8 cellular contexts compared by ENCODE assay signal in the genomic region with DNA sequence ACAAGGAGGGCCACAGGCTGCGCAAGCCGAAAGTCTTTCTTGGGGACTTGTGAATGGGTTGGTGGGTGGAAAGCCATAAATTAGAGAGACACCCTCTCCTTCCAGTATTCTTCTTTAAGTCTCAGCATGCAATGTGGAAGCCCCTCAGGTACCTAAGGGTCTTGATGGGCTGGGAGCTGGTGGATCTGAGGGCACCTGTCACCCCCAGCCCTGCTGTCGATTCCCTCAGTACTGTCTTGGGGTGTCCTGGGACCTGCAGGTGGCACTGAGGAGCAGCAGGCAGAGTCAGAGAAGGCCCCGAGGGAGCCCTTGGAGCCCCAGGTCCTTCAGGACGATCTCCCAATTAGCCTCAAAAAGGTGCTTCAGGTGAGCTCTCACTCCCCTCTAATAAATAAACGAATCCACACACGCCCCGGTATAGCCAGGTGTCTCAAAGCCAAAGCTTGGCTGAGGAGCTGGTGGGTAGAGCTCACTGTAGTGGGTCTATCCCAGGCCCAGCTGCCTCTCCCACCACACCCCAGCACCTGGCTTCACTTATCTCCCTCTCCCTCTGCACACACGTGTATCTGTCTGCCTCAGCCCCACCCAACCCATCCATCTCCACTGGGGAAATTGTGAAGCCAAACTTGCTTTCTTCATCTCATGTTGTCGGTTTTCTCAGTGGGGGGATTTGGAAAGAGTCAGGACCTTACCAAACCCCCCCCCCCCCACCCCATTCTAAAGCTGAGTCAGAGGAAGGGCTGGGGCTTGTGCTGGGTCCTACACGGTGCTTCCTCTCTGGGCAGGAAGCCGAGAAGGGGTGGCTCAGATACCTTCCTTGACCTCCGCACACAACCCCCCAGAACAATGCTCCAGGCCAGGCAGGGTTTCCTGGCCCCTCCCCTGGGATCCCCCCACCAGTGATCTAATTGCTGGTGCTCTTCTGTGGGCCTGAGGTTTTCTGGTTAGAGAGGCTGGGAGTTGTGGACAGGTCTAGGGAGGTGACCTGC. TPM values are rescaled to one million over a fixed set of nuclear protein-coding genes. Genes with fewer than 3 reads are reported as not detected.
DNase-seq lines count a peak whose midpoint lies in the region; ATAC-seq and TF ChIP-seq lines count a peak whose summit lies in the region.

No MANE protein-coding gene starts in this region.

- peak overlapping the region; percentile 66 for H3K4me3 ChIP-seq in HEK293 (ENCODE audit: low read depth, low read length)
- H3K4me3 ChIP-seq in effector memory CD4-positive, alpha-beta T cell (ENCODE audit: insufficient read depth, low read depth, low read length, poor library complexity, severe bottlenecking): peak overlapping the region; percentile 90
- peak overlapping the region; percentile 66 for H3K4me3 ChIP-seq in naive thymus-derived CD4-positive, alpha-beta T cell (ENCODE audit: low read length)

- intact Hi-C loops in naive thymus-derived CD4-positive, alpha-beta T cell (cut with micrococcal nuclease): loop anchor here (1.0 to 5.0 kb wide), 3 partner anchors 9 to 780 kb away; a partner anchor contains a TSS

- no peaks in the 10 kb centered on the region for H3K27me3 Mint-ChIP-seq in naive thymus-derived CD4-positive, alpha-beta T cell

- POLR2A ChIA-PET in HEK293 (lab: Yijun Ruan, JAX): interaction anchor here (0.6 to 1.0 kb wide), 3 partner anchors 9 to 1064 kb away, joined by 3 to 6 read pairs (median 3); a partner anchor contains a TSS
- POLR2A ChIA-PET in naive thymus-derived CD4-positive, alpha-beta T cell (lab: Charles Lee): interaction anchor here (0.7 to 1.6 kb wide), 9 partner anchors 8 to 98 kb away, joined by 3 to 6 read pairs (median 3); no protein-coding TSS in a partner anchor

- peak overlapping the region in 6 of 9 donors; percentile 34 to 76 (median 56) for H3K27ac Mint-ChIP-seq in naive thymus-derived CD4-positive, alpha-beta T cell

- no peak overlapping the region for H3K27ac ChIP-seq in HEK293 (ENCODE audit: extremely low read depth, low read depth, low read length)
- peak overlapping the region; percentile 15 for H3K27ac ChIP-seq in effector memory CD4-positive, alpha-beta T cell (ENCODE audit: insufficient read depth, low read length, poor library complexity, severe bottlenecking)
- no peak overlapping the region for H3K27ac ChIP-seq in naive thymus-derived CD4-positive, alpha-beta T cell (ENCODE audit: low read depth, low read length)

- no peaks in the 10 kb centered on the region for H3K9me3 ChIP-seq in HEK293 (ENCODE audit: control insufficient read depth, insufficient read depth, low read depth, low read length)
- H3K9me3 ChIP-seq in effector memory CD4-positive, alpha-beta T cell (ENCODE audit: control insufficient read depth, low read length): no peaks in the 10 kb centered on the region
- no peaks in the 10 kb centered on the region for H3K9me3 ChIP-seq in naive thymus-derived CD4-positive, alpha-beta T cell (ENCODE audit: control insufficient read depth in 2 of 3, low read length in 3 of 3)

- peaks cover 9% of the 10 kb centered on the region for H3K4me1 ChIP-seq in HEK293 (ENCODE audit: control insufficient read depth, insufficient read depth, low read length)
- peaks cover 25% of the 10 kb centered on the region for H3K4me1 ChIP-seq in effector memory CD4-positive, alpha-beta T cell (ENCODE audit: control insufficient read depth, insufficient read depth, low read length, poor library complexity, severe bottlenecking)
- H3K4me1 ChIP-seq in naive thymus-derived CD4-positive, alpha-beta T cell (ENCODE audit: control insufficient read depth in 2 of 2, insufficient read depth in 2 of 2, low read length in 2 of 2): peaks cover 5 to 13% of the 10 kb centered on the region in 2 donors

- H3K36me3 Mint-ChIP-seq in naive thymus-derived CD4-positive, alpha-beta T cell: peaks cover 0 to 6% (median 0%) of the 10 kb centered on the region in 5 donors

- CTCF ChIA-PET in HEK293 (lab: Yijun Ruan, JAX): interaction anchor here (0.5 to 3.6 kb wide), 8 partner anchors 8 to 573 kb away, joined by 3 to 32 read pairs (median 4); no protein-coding TSS in a partner anchor
- CTCF ChIA-PET in naive thymus-derived CD4-positive, alpha-beta T cell (lab: Charles Lee): interaction anchor here (0.6 to 3.2 kb wide), 16 partner anchors 8 to 923 kb away, joined by 3 to 11 read pairs (median 4); a partner anchor contains a TSS

- ATAC-seq in naive thymus-derived CD4-positive, alpha-beta T cell: no peak
- ATAC-seq in esophagus mucosa: no peak

- H3K9me3 Mint-ChIP-seq in naive thymus-derived CD4-positive, alpha-beta T cell: no peaks in the 10 kb centered on the region

- H3K4me3 Mint-ChIP-seq in naive thymus-derived CD4-positive, alpha-beta T cell: peak overlapping the region; percentile 74 to 91 (median 82)

- peaks cover 0 to 39% of the 10 kb centered on the region in 2 experiments; a peak in 1 of 3 replicates for H3K36me3 ChIP-seq in HEK293 (ENCODE audit: control insufficient read depth in 2 of 2, insufficient read depth in 1 of 2, low read length in 2 of 2)
- H3K36me3 ChIP-seq in effector memory CD4-positive, alpha-beta T cell (ENCODE audit: control insufficient read depth, insufficient read depth, low read length): peaks cover 15% of the 10 kb centered on the region
- peaks cover 0 to 13% (median 0%) of the 10 kb centered on the region in 3 experiments for H3K36me3 ChIP-seq in naive thymus-derived CD4-positive, alpha-beta T cell (ENCODE audit: control insufficient read depth in 2 of 3, insufficient read depth in 3 of 3, low read length in 3 of 3)

- peaks cover 14 to 31% (median 23%) of the 10 kb centered on the region in 7 donors for H3K4me1 Mint-ChIP-seq in naive thymus-derived CD4-positive, alpha-beta T cell

- TF ChIP-seq CTCF in AG09319 (IDR thresholded peaks at IDR 0.05; ENCODE audit: low read depth, low read length) (peak; percentile 35), HEK293 (tag by site-specific recombination; IDR thresholded peaks at IDR 0.05) (peak; percentile 57; the same call in 1 of the 2 replicates)

- DNase-seq in AG09319 (ENCODE audit: extremely low read depth, low read depth) (no peak), T follicular helper cell (ENCODE audit: low read depth) (peak; percentile 12), mesenteric fat pad (ENCODE audit: low spot score) (no peak), NCI-H524 treated with DMSO at 0.1 percent for 48 hours (lab: John Stamatoyannopoulos, UW) (no peak)
- DNase-seq in effector memory CD4-positive, alpha-beta T cell: no peak
- DNase-seq in naive thymus-derived CD4-positive, alpha-beta T cell: peak in 3 of 9 donors; percentile 12 to 21 (median 19)

- H3K27me3 ChIP-seq in effector memory CD4-positive, alpha-beta T cell (replicated peaks; ENCODE audit: control insufficient read depth, insufficient read depth, low read length, poor library complexity, severe bottlenecking): no peaks in the 10 kb centered on the region
- H3K27me3 ChIP-seq in naive thymus-derived CD4-positive, alpha-beta T cell (ENCODE audit: control insufficient read depth in 2 of 2, insufficient read depth in 2 of 2, low read length in 2 of 2): no peaks in the 10 kb centered on the region

TF ChIP-seq in HEK293, 187 proteins besides CTCF, POLR2A, EP300 and RAD21 (continues in another document):
- TF ChIP-seq, protein P1, sequence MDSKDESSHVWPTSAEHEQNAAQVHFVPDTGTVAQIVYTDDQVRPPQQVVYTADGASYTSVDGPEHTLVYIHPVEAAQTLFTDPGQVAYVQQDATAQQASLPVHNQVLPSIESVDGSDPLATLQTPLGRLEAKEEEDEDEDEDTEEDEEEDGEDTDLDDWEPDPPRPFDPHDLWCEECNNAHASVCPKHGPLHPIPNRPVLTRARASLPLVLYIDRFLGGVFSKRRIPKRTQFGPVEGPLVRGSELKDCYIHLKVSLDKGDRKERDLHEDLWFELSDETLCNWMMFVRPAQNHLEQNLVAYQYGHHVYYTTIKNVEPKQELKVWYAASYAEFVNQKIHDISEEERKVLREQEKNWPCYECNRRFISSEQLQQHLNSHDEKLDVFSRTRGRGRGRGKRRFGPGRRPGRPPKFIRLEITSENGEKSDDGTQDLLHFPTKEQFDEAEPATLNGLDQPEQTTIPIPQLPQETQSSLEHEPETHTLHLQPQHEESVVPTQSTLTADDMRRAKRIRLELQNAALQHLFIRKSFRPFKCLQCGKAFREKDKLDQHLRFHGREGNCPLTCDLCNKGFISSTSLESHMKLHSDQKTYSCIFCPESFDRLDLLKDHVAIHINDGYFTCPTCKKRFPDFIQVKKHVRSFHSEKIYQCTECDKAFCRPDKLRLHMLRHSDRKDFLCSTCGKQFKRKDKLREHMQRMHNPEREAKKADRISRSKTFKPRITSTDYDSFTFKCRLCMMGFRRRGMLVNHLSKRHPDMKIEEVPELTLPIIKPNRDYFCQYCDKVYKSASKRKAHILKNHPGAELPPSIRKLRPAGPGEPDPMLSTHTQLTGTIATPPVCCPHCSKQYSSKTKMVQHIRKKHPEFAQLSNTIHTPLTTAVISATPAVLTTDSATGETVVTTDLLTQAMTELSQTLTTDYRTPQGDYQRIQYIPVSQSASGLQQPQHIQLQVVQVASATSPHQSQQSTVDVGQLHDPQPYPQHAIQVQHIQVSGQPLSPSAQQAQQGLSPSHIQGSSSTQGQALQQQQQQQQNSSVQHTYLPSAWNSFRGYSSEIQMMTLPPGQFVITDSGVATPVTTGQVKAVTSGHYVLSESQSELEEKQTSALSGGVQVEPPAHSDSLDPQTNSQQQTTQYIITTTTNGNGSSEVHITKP (tag by site-specific recombination; IDR thresholded peaks at IDR 0.05): peak; percentile 64
- TF ChIP-seq KLF7 (tag by site-specific recombination; IDR thresholded peaks at IDR 0.05; ENCODE audit: borderline replicate concordance): 0 out of 2 replicates have a peak, but pooled peaks have one; percentile 2
- TF ChIP-seq ZNF433 (tag by site-specific recombination; IDR thresholded peaks at IDR 0.05; ENCODE audit: low read depth): no peak
- TF ChIP-seq ZNF239 (tag by site-specific recombination; IDR thresholded peaks at IDR 0.05): no peak

RNA-seq across cellular contexts. Expression of a gene that starts 1.6 kb away (rescaled TPM):
- total RNA-seq in naive thymus-derived CD4-positive, alpha-beta T cell: 10 to 100 TPM; 16.9 to 53.7 (median 28.8) TPM
- 1 to 10 TPM; 5.8 to 8.5 TPM for polyA plus RNA-seq in naive thymus-derived CD4-positive, alpha-beta T cell
- total RNA-seq in mesenteric fat pad: 176 TPM
- 167 TPM for total RNA-seq in esophagus mucosa

RNA-seq across cellular contexts. Expression of a gene that starts 10.8 kb away (rescaled TPM):
- 1 to 10 TPM; 3.9 to 9.4 (median 7.7) TPM for total RNA-seq in naive thymus-derived CD4-positive, alpha-beta T cell
- 1 to 10 TPM; 2.1 to 3.9 TPM for polyA plus RNA-seq in naive thymus-derived CD4-positive, alpha-beta T cell
- total RNA-seq in mesenteric fat pad (3.1 TPM), esophagus mucosa (12.1 TPM)

RNA-seq across cellular contexts. Expression of a gene that starts 19.1 kb away (rescaled TPM):
- total RNA-seq in naive thymus-derived CD4-positive, alpha-beta T cell: under 1 TPM in 3 of 5 experiments, not detected in 2; 0.19 to 0.78 (median 0.42) TPM
- polyA plus RNA-seq in naive thymus-derived CD4-positive, alpha-beta T cell: not detected
- total RNA-seq in mesenteric fat pad (not detected), esophagus mucosa (0.32 TPM)

RNA-seq across cellular contexts. Expression of a gene that starts 19.1 kb away (rescaled TPM):
- total RNA-seq in naive thymus-derived CD4-positive, alpha-beta T cell: 1 to 10 TPM in 4 of 5 experiments, under 1 TPM in 1; 0.22 to 3.3 (median 2.4) TPM
- not detected for polyA plus RNA-seq in naive thymus-derived CD4-positive, alpha-beta T cell
- 0.87 TPM for total RNA-seq in mesenteric fat pad
- 1.3 TPM for total RNA-seq in esophagus mucosa

RNA-seq across cellular contexts. Expression of a gene that starts 25.9 kb away (rescaled TPM):
- total RNA-seq in naive thymus-derived CD4-positive, alpha-beta T cell: 1 to 10 TPM in 4 of 5 experiments, under 1 TPM in 1; 0.42 to 4.0 (median 2.7) TPM
- under 1 TPM; 0.51 to 0.72 TPM for polyA plus RNA-seq in naive thymus-derived CD4-positive, alpha-beta T cell
- total RNA-seq in mesenteric fat pad: 0.58 TPM
- 20.6 TPM for total RNA-seq in esophagus mucosa
